15 cellular contexts compared by ENCODE assay signal in the genomic region with DNA sequence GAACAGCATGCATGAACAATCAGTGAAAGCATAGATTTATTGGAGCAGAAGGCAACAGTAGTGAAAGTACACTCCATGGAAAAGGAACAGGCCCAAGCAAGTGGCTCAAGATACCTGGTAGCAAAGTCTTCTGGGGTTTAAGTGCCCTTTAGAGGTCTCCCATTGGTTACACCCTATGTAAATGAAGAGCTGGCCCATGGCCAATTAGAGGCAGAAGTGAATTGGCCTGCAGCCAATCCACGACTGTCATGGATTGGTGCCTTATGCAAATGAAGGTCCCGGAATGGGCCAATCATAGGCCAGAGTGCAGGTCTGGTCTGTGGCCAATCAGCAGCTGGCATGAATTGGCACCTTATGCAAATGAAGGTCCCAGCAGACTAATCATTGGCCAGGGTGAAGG.
DNase-seq lines count a peak whose midpoint lies in the region; ATAC-seq and TF ChIP-seq lines count a peak whose summit lies in the region.
"Had no signal": no experiment of that assay in that cellular context is flagged by ENCODE, and none has a peak within 500 bp of the region (broad histone marks: within the 10 kb centered on the region; RNA-seq: fewer than 3 reads in every experiment).

No MANE protein-coding gene starts in this region.

- H3K4me1 ChIP-seq in SJCRH30 (no peaks in the 10 kb centered on the region), tibial artery (peaks cover 0 to 55% (median 33%) of the 10 kb centered on the region in 4 donors)
- H3K4me1 ChIP-seq: A549 had no signal

- TF ChIP-seq CTCF in tibial artery (IDR thresholded peaks at IDR 0.05), result no peak

- no peaks in the 10 kb centered on the region for H3K36me3 ChIP-seq in SJCRH30
- H3K36me3 ChIP-seq in tibial artery, result no peaks in the 10 kb centered on the region

- no peak overlapping the region for H3K27ac ChIP-seq in SJCRH30
- peak overlapping the region; percentile 63 to 67 for H3K27ac ChIP-seq in tibial artery
- H3K27ac ChIP-seq: A549, RWPE1 had no signal

- intact Hi-C loops in tibial artery (cut with DNase I; ENCODE audit: low total_unique reads), result no loop called here

- in situ Hi-C loops in Caki2 (cut with HindIII; ENCODE audit: low pct_unique_long_range_greater_than_20kb, low sequenced_read_pairs), result no loop called here

- H3K4me3 ChIP-seq in SJCRH30 (no peak overlapping the region), tibial artery (no peak overlapping the region)
- H3K4me3 ChIP-seq: A549 had no signal

- DNase-seq in NCI-H2196 (lab: John Stamatoyannopoulos, UW; ENCODE audit: unreplicated experiment) (peak; percentile 8), NCI-H2196 treated with DMSO at 0.1 percent for 48 hours (lab: John Stamatoyannopoulos, UW; ENCODE audit: unreplicated experiment) (no peak), Caki2 (ENCODE audit: low read depth) (peak; percentile 83), SJCRH30 (peak; percentile 32 to 53), tibial artery (no peak)
- no peak for DNase-seq in activated naive CD4-positive, alpha-beta T cell treated with Interleukin-2 at 50 U/mL for 16 hours
- DNase-seq: DMS53, NCI-H1092 treated with DMSO at 0.1 percent for 48 hours, NCI-H2107, NCI-H510A, PC-3, T-helper 17 cell had no signal

- H3K9me3 ChIP-seq in SJCRH30 (replicated peaks) (no peaks in the 10 kb centered on the region), tibial artery (no peaks in the 10 kb centered on the region)
- H3K9me3 ChIP-seq: A549 had no signal

- ATAC-seq in GM19397 (IDR thresholded peaks at IDR 0.05; ENCODE audit: unreplicated experiment), result no peak
- ATAC-seq: A549, PC-3, T-helper 17 cell had no signal

- no peaks in the 10 kb centered on the region for H3K27me3 ChIP-seq in SJCRH30
- H3K27me3 ChIP-seq in tibial artery, result no peaks in the 10 kb centered on the region

Comparison
In these comparisons a context has a peak if more than half of its experiments do, and no peak if none do; other contexts are left out.
1. DNase-seq: peak in NCI-H2196 (single experiment), Caki2 (single experiment) and SJCRH30 (2 of 2); none in NCI-H2196 treated with DMSO at 0.1 percent for 48 hours (single experiment), tibial artery (0 of 2) and activated naive CD4-positive, alpha-beta T cell treated with Interleukin-2 at 50 U/mL for 16 hours (single experiment).